Comparison of ENCODE assay signal across 15 cellular contexts in the genomic region with DNA sequence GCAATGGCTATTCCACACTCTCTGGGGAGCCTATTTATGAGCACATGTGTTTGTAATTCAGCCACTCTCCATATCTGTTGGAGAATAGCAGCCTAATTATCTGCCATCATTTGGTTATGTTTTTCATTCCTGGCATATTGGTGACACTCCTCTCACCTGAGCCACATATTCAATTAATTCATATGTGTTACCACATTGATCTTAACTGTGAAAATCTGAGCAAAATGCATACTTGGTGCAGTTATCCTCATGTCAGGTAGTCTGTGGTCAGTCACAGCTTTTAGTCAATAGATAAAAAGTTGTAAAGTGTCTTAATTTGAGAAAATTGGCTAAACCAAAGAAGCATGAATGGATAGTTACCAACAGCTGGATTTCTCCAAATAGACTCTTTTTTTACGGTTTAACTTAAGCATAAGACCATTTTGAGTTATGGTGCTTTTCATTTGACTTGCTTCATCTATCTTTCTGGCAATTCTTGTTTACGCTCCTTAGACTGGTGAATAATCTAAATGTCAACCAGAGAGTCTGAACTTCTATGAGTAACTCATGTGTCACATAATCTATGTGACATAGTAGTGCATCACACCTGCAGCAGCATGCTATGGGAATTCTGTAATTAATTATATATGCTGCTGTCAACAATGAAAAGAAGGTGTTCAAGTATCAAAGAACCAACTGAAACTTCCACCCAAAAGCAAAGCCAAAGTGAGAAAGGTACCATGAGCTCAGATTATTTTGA.
DNase-seq lines count a peak whose midpoint lies in the region; ATAC-seq and TF ChIP-seq lines count a peak whose summit lies in the region.
"Had no signal": no experiment of that assay in that cellular context is flagged by ENCODE, and none has a peak within 500 bp of the region (broad histone marks: within the 10 kb centered on the region; RNA-seq: fewer than 3 reads in every experiment).

No MANE protein-coding gene starts in this region.

- H3K27me3 ChIP-seq in neutrophil: no peaks in the 10 kb centered on the region

- no peaks in the 10 kb centered on the region for H3K9me3 ChIP-seq in neutrophil
- H3K9me3 ChIP-seq: lower lobe of right lung had no signal

- H3K4me3 Mint-ChIP-seq in activated CD4-positive, alpha-beta T cell treated with anti-CD3 and anti-CD28 coated beads for 36 hours: peak overlapping the region; percentile 52
- peak overlapping the region; percentile 54 for H3K4me3 Mint-ChIP-seq in activated naive CD8-positive, alpha-beta T cell

- no peak for DNase-seq in activated CD4-positive, alpha-beta T cell treated with anti-CD3 and anti-CD28 coated beads for 36 hours
- DNase-seq in activated CD4-positive, alpha-beta T cell treated with anti-CD3 and anti-CD28 coated beads, Interleukin-2, amount 50 U/mL, for 1 hour: no peak
- DNase-seq in HCEC 1CT: peak; percentile 17
- DNase-seq in DMS53 treated with DMSO at 0.1 percent for 48 hours (lab: John Stamatoyannopoulos, UW; ENCODE audit: unreplicated experiment): no peak
- no peak for DNase-seq in epidermal melanocyte (ENCODE audit: insufficient read length, low spot score)
- DNase-seq: Calu3, cortex of kidney, lower lobe of right lung, NCI-H1694 treated with DMSO at 0.1 percent for 48 hours, NCI-H524 treated with DMSO at 0.1 percent for 48 hours, nucleus accumbens, T-helper 9 cell had no signal

- no peaks in the 10 kb centered on the region for H3K9me3 Mint-ChIP-seq in activated CD4-positive, alpha-beta T cell treated with anti-CD3 and anti-CD28 coated beads for 36 hours (ENCODE audit: low read depth)
- H3K9me3 Mint-ChIP-seq in activated naive CD8-positive, alpha-beta T cell (ENCODE audit: low read depth): no peaks in the 10 kb centered on the region

- H3K36me3 Mint-ChIP-seq in activated CD4-positive, alpha-beta T cell treated with anti-CD3 and anti-CD28 coated beads for 36 hours (ENCODE audit: low read depth): peaks cover 36% of the 10 kb centered on the region
- H3K36me3 Mint-ChIP-seq in activated naive CD8-positive, alpha-beta T cell: peaks cover 11% of the 10 kb centered on the region

- no peaks in the 10 kb centered on the region for H3K27me3 Mint-ChIP-seq in activated CD4-positive, alpha-beta T cell treated with anti-CD3 and anti-CD28 coated beads for 36 hours
- H3K27me3 Mint-ChIP-seq in activated naive CD8-positive, alpha-beta T cell: no peaks in the 10 kb centered on the region

- peak overlapping the region; percentile 16 for H3K27ac ChIP-seq in neutrophil

- ATAC-seq in activated CD4-positive, alpha-beta T cell treated with anti-CD3 and anti-CD28 coated beads for 36 hours: peak; percentile 70
- no peak for ATAC-seq in GM21528 (IDR thresholded peaks at IDR 0.05; ENCODE audit: low FRiP score, unreplicated experiment)
- ATAC-seq: lower lobe of right lung had no signal

- intact Hi-C loops in activated CD4-positive, alpha-beta T cell treated with anti-CD3 and anti-CD28 coated beads for 36 hours (cut with DNase I, micrococcal nuclease): loop anchor here (1.0 to 10.0 kb wide), 5 partner anchors 10 to 1281 kb away; no protein-coding TSS in a partner anchor

- H3K27ac Mint-ChIP-seq in activated CD4-positive, alpha-beta T cell treated with anti-CD3 and anti-CD28 coated beads for 36 hours: peak overlapping the region; percentile 90
- peak overlapping the region; percentile 93 for H3K27ac Mint-ChIP-seq in activated naive CD8-positive, alpha-beta T cell

- no peak overlapping the region for H3K4me3 ChIP-seq in neutrophil (ENCODE audit: low read depth in 1 of 2, low read length in 1 of 2)
- H3K4me3 ChIP-seq: lower lobe of right lung had no signal

- POLR2A ChIA-PET in activated CD4-positive, alpha-beta T cell treated with anti-CD3 and anti-CD28 coated beads for 36 hours (lab: Charles Lee): interaction anchor here (1.0 to 2.7 kb wide), 4 partner anchors 14 to 88 kb away, joined by 3 to 15 read pairs (median 4); no protein-coding TSS in a partner anchor

- H3K4me1 ChIP-seq in neutrophil (ENCODE audit: control insufficient read depth in 1 of 2, insufficient read depth in 1 of 2, low read depth in 1 of 2, low read length in 1 of 2): peaks cover 23 to 56% of the 10 kb centered on the region in 2 experiments

- CTCF ChIA-PET in activated CD4-positive, alpha-beta T cell treated with anti-CD3 and anti-CD28 coated beads for 36 hours (lab: Charles Lee): interaction anchor here (0.6 to 9.9 kb wide), 18 partner anchors 9 to 534 kb away, joined by 3 to 109 read pairs (median 6); no protein-coding TSS in a partner anchor

- no peaks in the 10 kb centered on the region for H3K36me3 ChIP-seq in neutrophil
- H3K36me3 ChIP-seq: lower lobe of right lung had no signal

- H3K4me1 Mint-ChIP-seq in activated CD4-positive, alpha-beta T cell treated with anti-CD3 and anti-CD28 coated beads for 36 hours: peaks cover 89% of the 10 kb centered on the region
- peaks cover 91% of the 10 kb centered on the region for H3K4me1 Mint-ChIP-seq in activated naive CD8-positive, alpha-beta T cell (ENCODE audit: low read depth)

- no peak for TF ChIP-seq CTCF in neutrophil (IDR thresholded peaks at IDR 0.05)
